In genomic region chr12:93315907-93316622, GRCh38 we compare ENCODE assay signal across 1 cellular context.
TF ChIP-seq lines count a peak whose summit lies in the region.

No MANE protein-coding gene starts in this region.

TF ChIP-seq in K562, 482 proteins besides CTCF, POLR2A, EP300 and RAD21 (continued from another document):
- no peak for TF ChIP-seq ZNF512 (tag; IDR thresholded peaks at IDR 0.05)
- TF ChIP-seq, protein P1, sequence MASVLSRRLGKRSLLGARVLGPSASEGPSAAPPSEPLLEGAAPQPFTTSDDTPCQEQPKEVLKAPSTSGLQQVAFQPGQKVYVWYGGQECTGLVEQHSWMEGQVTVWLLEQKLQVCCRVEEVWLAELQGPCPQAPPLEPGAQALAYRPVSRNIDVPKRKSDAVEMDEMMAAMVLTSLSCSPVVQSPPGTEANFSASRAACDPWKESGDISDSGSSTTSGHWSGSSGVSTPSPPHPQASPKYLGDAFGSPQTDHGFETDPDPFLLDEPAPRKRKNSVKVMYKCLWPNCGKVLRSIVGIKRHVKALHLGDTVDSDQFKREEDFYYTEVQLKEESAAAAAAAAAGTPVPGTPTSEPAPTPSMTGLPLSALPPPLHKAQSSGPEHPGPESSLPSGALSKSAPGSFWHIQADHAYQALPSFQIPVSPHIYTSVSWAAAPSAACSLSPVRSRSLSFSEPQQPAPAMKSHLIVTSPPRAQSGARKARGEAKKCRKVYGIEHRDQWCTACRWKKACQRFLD (CRISPR knock-in tag; IDR thresholded peaks at IDR 0.05): no peak; the same call in 1 of the 2 replicates
- no peak for TF ChIP-seq STAG1 (CRISPR knock-in tag; IDR thresholded peaks at IDR 0.05; ENCODE audit: borderline replicate concordance)
- no peak for TF ChIP-seq CCAR2 (IDR thresholded peaks at IDR 0.05; ENCODE audit: low read depth, low read length)
- no peak for TF ChIP-seq XRCC3 (IDR thresholded peaks at IDR 0.05)
- TF ChIP-seq SMARCE1 (IDR thresholded peaks at IDR 0.05): peak; percentile 92
- TF ChIP-seq ZNF717 (CRISPR knock-in tag; IDR thresholded peaks at IDR 0.05): no peak
- TF ChIP-seq RBM17 (IDR thresholded peaks at IDR 0.05; ENCODE audit: borderline replicate concordance, low read depth, low read length): no peak
- peak in 1 of 2 experiments; percentile 64; a peak in 2 of 4 replicates for TF ChIP-seq ETV6 (IDR thresholded peaks at IDR 0.05; ENCODE audit: borderline replicate concordance in 1 of 2, low read depth in 2 of 2, low read length in 1 of 2)
- TF ChIP-seq ETV6 (CRISPR knock-in tag; IDR thresholded peaks at IDR 0.05; ENCODE audit: borderline replicate concordance): no peak
- TF ChIP-seq ZC3H8 (IDR thresholded peaks at IDR 0.05): no peak
- TF ChIP-seq BACH1 (tag; IDR thresholded peaks at IDR 0.05): 0 out of 2 replicates have a peak, but pooled peaks have one; percentile 3
- no peak for TF ChIP-seq RFX5 (IDR thresholded peaks at IDR 0.05; ENCODE audit: low read depth, low read length)
- TF ChIP-seq LCOR (CRISPR knock-in tag; IDR thresholded peaks at IDR 0.05): peak; percentile 76
- TF ChIP-seq CBFA2T2 (conservative IDR thresholded peaks at IDR 0.05): peak; percentile 97
- TF ChIP-seq ZBED1 (IDR thresholded peaks at IDR 0.05): 0 out of 2 replicates have a peak, but pooled peaks have one; percentile 35
- TF ChIP-seq TCF7L2 (IDR thresholded peaks at IDR 0.05; ENCODE audit: low read depth, low read length): no peak
- TF ChIP-seq FOXJ2 (tag; IDR thresholded peaks at IDR 0.05): no peak
- TF ChIP-seq PHB2 (IDR thresholded peaks at IDR 0.05; ENCODE audit: low read depth): peak; percentile 87
- no peak for TF ChIP-seq SNRNP70 (optimal IDR thresholded peaks at IDR 0.05; ENCODE audit: low read depth, low read length)
- 0 out of 2 replicates have a peak, but pooled peaks have one; percentile 87 for TF ChIP-seq ZNF644 (tag; IDR thresholded peaks at IDR 0.05; ENCODE audit: low read depth)
- peak; percentile 41; the same call in 1 of the 2 replicates for TF ChIP-seq BHLHE40 (IDR thresholded peaks at IDR 0.05; ENCODE audit: low read length)
- TF ChIP-seq CBFB (CRISPR knock-in tag; IDR thresholded peaks at IDR 0.05): no peak
- peak; percentile 62 for TF ChIP-seq TAF9B (IDR thresholded peaks at IDR 0.05; ENCODE audit: partially characterized antibody)
- TF ChIP-seq, protein P2, sequence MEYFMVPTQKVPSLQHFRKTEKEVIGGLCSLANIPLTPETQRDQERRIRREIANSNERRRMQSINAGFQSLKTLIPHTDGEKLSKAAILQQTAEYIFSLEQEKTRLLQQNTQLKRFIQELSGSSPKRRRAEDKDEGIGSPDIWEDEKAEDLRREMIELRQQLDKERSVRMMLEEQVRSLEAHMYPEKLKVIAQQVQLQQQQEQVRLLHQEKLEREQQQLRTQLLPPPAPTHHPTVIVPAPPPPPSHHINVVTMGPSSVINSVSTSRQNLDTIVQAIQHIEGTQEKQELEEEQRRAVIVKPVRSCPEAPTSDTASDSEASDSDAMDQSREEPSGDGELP (CRISPR knock-in tag; IDR thresholded peaks at IDR 0.05; ENCODE audit: borderline replicate concordance): peak; percentile 19; the same call in 1 of the 2 replicates
- TF ChIP-seq BCOR (IDR thresholded peaks at IDR 0.05): peak; percentile 12; the same call in 1 of the 2 replicates
- TF ChIP-seq FOXA1 (IDR thresholded peaks at IDR 0.05; ENCODE audit: borderline replicate concordance): no peak
- peak; percentile 68; the same call in 1 of the 2 replicates for TF ChIP-seq KHSRP (IDR thresholded peaks at IDR 0.05)
- no peak for TF ChIP-seq BMI1 (IDR thresholded peaks at IDR 0.05; ENCODE audit: low read length)
